11 cellular contexts compared by ENCODE assay signal in genomic region chr14:102028733-102029132, GRCh38. TPM values are rescaled to one million over a fixed set of nuclear protein-coding genes. Genes with fewer than 3 reads are reported as not detected.
A peak's percentile ranks its signal among the peaks of the same experiment; 100 is the strongest.
DNase-seq lines count a peak whose midpoint lies in the region; ATAC-seq and TF ChIP-seq lines count a peak whose summit lies in the region.
"Had no signal": no experiment of that assay in that cellular context is flagged by ENCODE, and none has a peak within 500 bp of the region (broad histone marks: within the 10 kb centered on the region; RNA-seq: fewer than 3 reads in every experiment).

No MANE protein-coding gene starts in this region.

- H3K27ac ChIP-seq in WERI-Rb-1 (peak overlapping the region; percentile 87), transverse colon (peak overlapping the region; percentile 71 to 88 (median 82))
- H3K27ac ChIP-seq: body of pancreas had no signal

- H3K27me3 ChIP-seq in WERI-Rb-1 (ENCODE audit: insufficient read depth, low read depth, severe bottlenecking) (no peaks in the 10 kb centered on the region), transverse colon (no peaks in the 10 kb centered on the region)
- H3K27me3 ChIP-seq: body of pancreas had no signal

- no peak for TF ChIP-seq EP300 in transverse colon (IDR thresholded peaks at IDR 0.05; ENCODE audit: low read depth)

- intact Hi-C loops in transverse colon (cut with DNase I; ENCODE audit: low total_unique reads) = no loop called here

- H3K36me3 Mint-ChIP-seq in activated T-cell treated with anti-CD3 and anti-CD28 coated beads, Interleukin-2, amount 50 U/mL, for 24 hours (ENCODE audit: low read depth) = peaks cover 88% of the 10 kb centered on the region

- ATAC-seq in GM18867 (IDR thresholded peaks at IDR 0.05; ENCODE audit: unreplicated experiment) (no peak), GM19467 (IDR thresholded peaks at IDR 0.05; ENCODE audit: unreplicated experiment) (no peak)
- ATAC-seq: body of pancreas had no signal

- no peaks in the 10 kb centered on the region for H3K9me3 Mint-ChIP-seq in activated T-cell treated with anti-CD3 and anti-CD28 coated beads, Interleukin-2, amount 50 U/mL, for 24 hours

- TF ChIP-seq POLR2A in transverse colon (IDR thresholded peaks at IDR 0.05) = peak; percentile 15

- no peak overlapping the region for H3K4me3 ChIP-seq in WERI-Rb-1 (ENCODE audit: low read depth, low read length)
- no peak overlapping the region for H3K4me3 ChIP-seq in transverse colon
- H3K4me3 ChIP-seq: body of pancreas had no signal

- H3K4me3 Mint-ChIP-seq in activated T-cell treated with anti-CD3 and anti-CD28 coated beads, Interleukin-2, amount 50 U/mL, for 24 hours = no peak overlapping the region

- no peaks in the 10 kb centered on the region for H3K4me1 Mint-ChIP-seq in activated T-cell treated with anti-CD3 and anti-CD28 coated beads, Interleukin-2, amount 50 U/mL, for 24 hours (ENCODE audit: low read depth)

- in situ Hi-C loops in transverse colon (cut with MboI; ENCODE audit: low pct_ligation_motif_present in 1 of 4, low pct_unique_long_range_greater_than_20kb in 1 of 4, low sequenced_read_pairs in 3 of 4) = no loop called here

- peaks cover 92% of the 10 kb centered on the region for H3K36me3 ChIP-seq in WERI-Rb-1
- H3K36me3 ChIP-seq in transverse colon = peaks cover 0 to 87% (median 46%) of the 10 kb centered on the region in 4 donors

- TF ChIP-seq CTCF in WERI-Rb-1 (IDR thresholded peaks at IDR 0.05; ENCODE audit: low read depth, low read length) (no peak), transverse colon (IDR thresholded peaks at IDR 0.05) (no peak)

- WGBS in transverse colon (ENCODE audit: low coverage in 1 of 2), 2 donors = 51% methylated on average over 3 of the region's 3 CpGs; no CpG with 5 or more reads in 1 of the 2 donors

- peaks cover 0 to 17% (median 10%) of the 10 kb centered on the region in 4 donors for H3K4me1 ChIP-seq in transverse colon
- H3K4me1 ChIP-seq: body of pancreas had no signal

- DNase-seq in activated T-cell treated with anti-CD3 and anti-CD28 coated beads, Interleukin-2, amount 50 U/mL, for 24 hours = no peak
- no peak for DNase-seq in activated T-cell treated with anti-CD3 and anti-CD28 coated beads, Interleukin-2, amount 50 U/mL, for 48 hours
- DNase-seq in WERI-Rb-1 = peak; percentile 26
- peak; percentile 79 for DNase-seq in iris pigment epithelial cell (ENCODE audit: low read depth)
- peak; percentile 57 for DNase-seq in transverse colon
- no peak for DNase-seq in amygdala (lab: John Stamatoyannopoulos, UW)
- DNase-seq: activated CD4-positive, alpha-beta T cell treated with anti-CD3 and anti-CD28 coated beads for 1 hour; body of pancreas; occipital lobe had no signal

- H3K27me3 Mint-ChIP-seq in activated T-cell treated with anti-CD3 and anti-CD28 coated beads, Interleukin-2, amount 50 U/mL, for 24 hours = no peaks in the 10 kb centered on the region

- H3K9me3 ChIP-seq in WERI-Rb-1 (ENCODE audit: severe bottlenecking) = no peaks in the 10 kb centered on the region
- H3K9me3 ChIP-seq in transverse colon = no peaks in the 10 kb centered on the region
- H3K9me3 ChIP-seq: body of pancreas had no signal

- H3K27ac Mint-ChIP-seq in activated T-cell treated with anti-CD3 and anti-CD28 coated beads, Interleukin-2, amount 50 U/mL, for 24 hours = peak overlapping the region; percentile 63

RNA-seq across cellular contexts. Expression of gene HSP90AA1, which starts 58.1 kb away (rescaled TPM):
- 100 to 1,000 TPM; 112 to 347 (median 235) TPM for total RNA-seq in transverse colon

Comparison
In these comparisons a context has a peak if more than half of its experiments do, and no peak if none do; other contexts are left out.
1. DNase-seq: peak in WERI-Rb-1 (single experiment), iris pigment epithelial cell (single experiment) and transverse colon (single experiment); none in activated T-cell treated with anti-CD3 and anti-CD28 coated beads, Interleukin-2, amount 50 U/mL, for 24 hours (single experiment), activated T-cell treated with anti-CD3 and anti-CD28 coated beads, Interleukin-2, amount 50 U/mL, for 48 hours (0 of 2) and amygdala (0 of 56).